In genomic region chr1:51297401-51298321, GRCh38 we compare ENCODE assay signal across 8 cellular contexts. TPM values are rescaled to one million over a fixed set of nuclear protein-coding genes. Genes with fewer than 3 reads are reported as not detected.
DNase-seq lines count a peak whose midpoint lies in the region; ATAC-seq and TF ChIP-seq lines count a peak whose summit lies in the region.

No MANE protein-coding gene starts in this region.

- H3K9me3 ChIP-seq in body of pancreas (no peaks in the 10 kb centered on the region), muscle layer of colon (ENCODE audit: low read length) (no peaks in the 10 kb centered on the region)

- TF ChIP-seq CTCF in body of pancreas (IDR thresholded peaks at IDR 0.05): no peak

- H3K27me3 ChIP-seq in body of pancreas (no peaks in the 10 kb centered on the region), muscle layer of colon (ENCODE audit: control insufficient read depth in 1 of 2, insufficient read depth in 2 of 2, low read length in 2 of 2) (no peaks in the 10 kb centered on the region)

- TF ChIP-seq POLR2A in body of pancreas (IDR thresholded peaks at IDR 0.05): no peak

- no peak overlapping the region for H3K9ac ChIP-seq in muscle layer of colon (ENCODE audit: low read length)

- peak; percentile 40 for ATAC-seq in Right ventricle myocardium superior (ENCODE audit: poor library complexity)
- ATAC-seq in Right ventricle myocardium inferior: no peak
- peak; percentile 16 for ATAC-seq in body of pancreas
- no peak for ATAC-seq in GM18519 (IDR thresholded peaks at IDR 0.05; ENCODE audit: low FRiP score, unreplicated experiment)

- DNase-seq in Right ventricle myocardium superior (no peak), Right ventricle myocardium inferior (ENCODE audit: missing footprints) (no peak), body of pancreas (peak in 2 of 4 donors; percentile 28), hepatic stellate cell (ENCODE audit: low spot score) (no peak), NCI-H1105 treated with DMSO at 0.1 percent for 48 hours (lab: John Stamatoyannopoulos, UW) (no peak), Kasumi-1 (lab: John Stamatoyannopoulos, UW) (no peak)

- intact Hi-C loops in Right ventricle myocardium superior (cut with DNase I) (loop anchor here (10.0 kb wide), 2 partner anchors 63 to 103 kb away; partner anchors contain the start of gene RNF11), Right ventricle myocardium inferior (cut with DNase I) (no loop called here), body of pancreas (cut with DNase I) (no loop called here)

- H3K36me3 ChIP-seq in body of pancreas (replicated peaks in 1 of 2; ENCODE audit: insufficient read depth in 1 of 2, low read depth in 2 of 2) (peaks cover 0 to 2% of the 10 kb centered on the region in 2 donors), muscle layer of colon (ENCODE audit: insufficient read depth, low read length) (no peaks in the 10 kb centered on the region)

- H3K4me3 ChIP-seq in body of pancreas: no peak overlapping the region
- peak overlapping the region in 1 of 2 donors; percentile 49 for H3K4me3 ChIP-seq in muscle layer of colon (ENCODE audit: low read depth in 1 of 2, low read length in 2 of 2)

- 70 to 72% methylated on average over 25 of the region's 25 CpGs for WGBS in body of pancreas, 2 donors

- H3K4me1 ChIP-seq in body of pancreas: peaks cover 18% of the 10 kb centered on the region
- peaks cover 6% of the 10 kb centered on the region for H3K4me1 ChIP-seq in muscle layer of colon (ENCODE audit: insufficient read depth, low read length)

- peak overlapping the region in 1 of 4 donors; percentile 35 for H3K27ac ChIP-seq in body of pancreas
- H3K27ac ChIP-seq in muscle layer of colon (ENCODE audit: low read depth, low read length): peak overlapping the region; percentile 55

RNA-seq across cellular contexts. Expression of gene TTC39A, which starts 32.7 kb away (rescaled TPM):
- total RNA-seq in Right ventricle myocardium superior (19.4 TPM), Right ventricle myocardium inferior (22.7 TPM), body of pancreas (10 to 100 TPM in 1 of 2 donors, 1 to 10 TPM in 1; 7.9 to 21.3 TPM)

Comparison
In these comparisons a context has a peak if more than half of its experiments do, and no peak if none do; other contexts are left out.
1. ATAC-seq: peak in Right ventricle myocardium superior (single experiment) and body of pancreas (single experiment); none in Right ventricle myocardium inferior (single experiment) and GM18519 (single experiment).